In genomic region chr10:49398000-49398861, GRCh38 we compare ENCODE assay signal across 8 cellular contexts. TPM values are rescaled to one million over a fixed set of nuclear protein-coding genes. Genes with fewer than 3 reads are reported as not detected.
A peak's percentile ranks its signal among the peaks of the same experiment; 100 is the strongest.
DNase-seq lines count a peak whose midpoint lies in the region; ATAC-seq and TF ChIP-seq lines count a peak whose summit lies in the region.

No MANE protein-coding gene starts in this region.

- H3K9me3 ChIP-seq in lower lobe of right lung, result no peaks in the 10 kb centered on the region

- no peaks in the 10 kb centered on the region for H3K9me3 Mint-ChIP-seq in activated CD4-positive, alpha-beta T cell treated with anti-CD3 and anti-CD28 coated beads, Interleukin-2, amount 10 ng/mL, durations not matched to agents 7 days and 5 days

- DNase-seq in GM03348 (ENCODE audit: low spot score) (peak; percentile 91), ecto neural progenitor cell (ENCODE audit: low spot score) (peak; percentile 87), lower lobe of right lung (peak; percentile 67), DMS153 (lab: John Stamatoyannopoulos, UW) (no peak)
- peak; percentile 55 for DNase-seq in activated CD4-positive, alpha-beta T cell treated with anti-CD3 and anti-CD28 coated beads, Interleukin-2, amount 10 ng/mL, durations not matched to agents 7 days and 5 days
- peak; percentile 32 to 42 for DNase-seq in stimulated activated CD8-positive, alpha-beta memory T cell treated with anti-CD3 and anti-CD28 coated beads, Interleukin-2, amount 100 ng/mL, for 48 hours (ENCODE audit: low read depth in 2 of 2)

- peak overlapping the region; percentile 34 for H3K4me3 ChIP-seq in lower lobe of right lung

- intact Hi-C loops in lower lobe of right lung (cut with DNase I), result no loop called here

- H3K27ac Mint-ChIP-seq in activated CD4-positive, alpha-beta T cell treated with anti-CD3 and anti-CD28 coated beads, Interleukin-2, amount 10 ng/mL, durations not matched to agents 7 days and 5 days, result no peak overlapping the region

- H3K36me3 Mint-ChIP-seq in activated CD4-positive, alpha-beta T cell treated with anti-CD3 and anti-CD28 coated beads, Interleukin-2, amount 10 ng/mL, durations not matched to agents 7 days and 5 days (ENCODE audit: low read depth), result no peaks in the 10 kb centered on the region

- H3K4me3 Mint-ChIP-seq in activated CD4-positive, alpha-beta T cell treated with anti-CD3 and anti-CD28 coated beads, Interleukin-2, amount 10 ng/mL, durations not matched to agents 7 days and 5 days, result no peak overlapping the region

- no peaks in the 10 kb centered on the region for H3K36me3 ChIP-seq in lower lobe of right lung

- peak; percentile 69 for ATAC-seq in HG03139 (IDR thresholded peaks at IDR 0.05; ENCODE audit: unreplicated experiment)
- ATAC-seq in lower lobe of right lung, result peak; percentile 87 to 90
- ATAC-seq in GM19023 (IDR thresholded peaks at IDR 0.05; ENCODE audit: unreplicated experiment), result no peak

- no peak overlapping the region for H3K27ac ChIP-seq in lower lobe of right lung

- CTCF ChIA-PET in activated CD4-positive, alpha-beta T cell treated with anti-CD3 and anti-CD28 coated beads, Interleukin-2, amount 10 ng/mL, durations not matched to agents 7 days and 5 days (lab: Charles Lee), result interaction anchor here (2.0 kb wide), 1 partner anchor 10 kb away, joined by 5 read pairs; no protein-coding TSS in a partner anchor

- POLR2A ChIA-PET in activated CD4-positive, alpha-beta T cell treated with anti-CD3 and anti-CD28 coated beads, Interleukin-2, amount 10 ng/mL, durations not matched to agents 7 days and 5 days (lab: Charles Lee), result no interaction called here

- H3K4me1 ChIP-seq in lower lobe of right lung, result peaks cover 29% of the 10 kb centered on the region

- no peak for TF ChIP-seq CTCF in lower lobe of right lung (IDR thresholded peaks at IDR 0.05)

- H3K27me3 Mint-ChIP-seq in activated CD4-positive, alpha-beta T cell treated with anti-CD3 and anti-CD28 coated beads, Interleukin-2, amount 10 ng/mL, durations not matched to agents 7 days and 5 days, result peaks cover 72% of the 10 kb centered on the region

- peaks cover 83% of the 10 kb centered on the region for H3K27me3 ChIP-seq in lower lobe of right lung (ENCODE audit: low read depth)

- peaks cover 9% of the 10 kb centered on the region for H3K4me1 Mint-ChIP-seq in activated CD4-positive, alpha-beta T cell treated with anti-CD3 and anti-CD28 coated beads, Interleukin-2, amount 10 ng/mL, durations not matched to agents 7 days and 5 days

RNA-seq across cellular contexts. Expression of gene DRGX, which starts 2.3 kb away (rescaled TPM):
- total RNA-seq in activated CD4-positive, alpha-beta T cell treated with anti-CD3 and anti-CD28 coated beads, Interleukin-2, amount 10 ng/mL, durations not matched to agents 7 days and 5 days, result not detected
- not detected for total RNA-seq in lower lobe of right lung
